20 cellular contexts compared by ENCODE assay signal in genomic region chr2:188146888-188147287, GRCh38.
A peak's percentile ranks its signal among the peaks of the same experiment; 100 is the strongest.
DNase-seq lines count a peak whose midpoint lies in the region; ATAC-seq, FAIRE-seq and TF ChIP-seq lines count a peak whose summit lies in the region.
"Had no signal": no experiment of that assay in that cellular context is flagged by ENCODE, and none has a peak within 500 bp of the region (broad histone marks: within the 10 kb centered on the region; RNA-seq: fewer than 3 reads in every experiment).

No MANE protein-coding gene starts in this region.

- no peak for TF ChIP-seq POLR2A in GM12892 (IDR thresholded peaks at IDR 0.05; ENCODE audit: low read depth, low read length)

- DNase-seq in NCI-H510A treated with DMSO at 0.1 percent for 48 hours (lab: John Stamatoyannopoulos, UW) (peak; percentile 45), NCI-H510A (lab: John Stamatoyannopoulos, UW) (no peak), NCI-H1417 treated with DMSO at 0.1 percent for 48 hours (lab: John Stamatoyannopoulos, UW) (peak; percentile 5), OCI-M1 (lab: John Stamatoyannopoulos, UW) (peak; percentile 11), MV-4-11 (lab: John Stamatoyannopoulos, UW) (no peak), urothelium cell line (ENCODE audit: low spot score) (no peak), GM12892 (ENCODE audit: insufficient read length) (no peak)
- DNase-seq: 8988T; CD4-positive, alpha-beta memory T cell; DND-41; GDM1; H7; NCI-H1930; NCI-H2227 treated with DMSO at 0.1 percent for 48 hours; NCI-H526; SW 1271 had no signal

- no peak for ATAC-seq in HG03521 (IDR thresholded peaks at IDR 0.05; ENCODE audit: unreplicated experiment)
- ATAC-seq: K562 had no signal

- FAIRE-seq in urothelium cell line (lab: Jason Lieb, UNC) (no peak), GM12892 (lab: Jason Lieb, UNC) (no peak)
- FAIRE-seq: D721Med, GM19239, K562 had no signal

Comparison
In these comparisons a context has a peak if more than half of its experiments do, and no peak if none do; other contexts are left out.
1. DNase-seq: peak in NCI-H510A treated with DMSO at 0.1 percent for 48 hours (single experiment), NCI-H1417 treated with DMSO at 0.1 percent for 48 hours (single experiment) and OCI-M1 (single experiment); none in NCI-H510A (single experiment), MV-4-11 (single experiment), urothelium cell line (single experiment) and GM12892 (single experiment).